Comparison of ENCODE assay signal across 8 cellular contexts in the genomic region with DNA sequence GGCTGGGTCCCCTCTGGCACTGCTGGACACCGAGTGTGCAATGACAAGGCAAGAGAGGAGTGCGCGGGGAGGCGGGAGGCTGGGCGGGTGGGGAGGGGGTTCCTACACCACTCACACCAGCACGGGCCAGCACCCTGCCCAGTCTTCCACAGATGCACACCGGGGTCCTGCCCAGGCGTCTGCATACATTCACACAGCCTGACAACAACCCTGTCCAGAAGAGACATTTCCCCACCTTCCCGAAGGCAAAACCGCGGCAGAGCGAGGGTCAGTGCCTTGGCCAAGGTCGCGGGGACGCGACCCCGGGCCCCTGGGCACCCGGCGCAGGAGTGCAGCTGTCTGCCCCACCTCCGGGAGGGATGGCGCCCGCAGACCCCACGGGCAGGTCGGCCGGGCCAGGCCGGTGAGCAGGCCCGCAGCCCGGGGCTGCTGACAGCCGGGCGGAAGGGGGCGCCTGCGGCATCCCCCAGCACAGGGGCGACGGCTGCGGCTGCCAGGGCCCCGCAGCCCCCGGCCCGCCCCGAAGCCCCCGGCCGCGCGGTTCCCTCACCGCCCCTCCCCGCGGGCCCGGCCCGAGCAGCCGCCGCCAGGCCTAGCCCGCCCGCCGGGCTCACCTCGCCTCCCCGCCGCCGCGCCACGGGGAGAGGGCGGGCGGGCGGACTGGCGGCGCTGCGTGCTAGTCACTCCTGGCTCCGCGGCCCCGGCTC. TPM values are rescaled to one million over a fixed set of nuclear protein-coding genes. Genes with fewer than 3 reads are reported as not detected.
DNase-seq lines count a peak whose midpoint lies in the region; ATAC-seq, FAIRE-seq and TF ChIP-seq lines count a peak whose summit lies in the region.

No MANE protein-coding gene starts in this region.

- peaks cover 25% of the 10 kb centered on the region for H4K20me1 ChIP-seq in osteoblast (ENCODE audit: insufficient read depth, low read length)

- POLR2A ChIA-PET in activated B cell treated with CpG ODN at 0.5 μM for 24 hours (lab: Charles Lee), result no interaction called here

- H3K27me3 Mint-ChIP-seq in activated B cell treated with CpG ODN at 0.5 μM for 24 hours, result no peaks in the 10 kb centered on the region

- TF ChIP-seq CTCF in activated B cell treated with CpG ODN at 0.5 μM for 24 hours (IDR thresholded peaks at IDR 0.05) (no peak), osteoblast (IDR thresholded peaks at IDR 0.05; ENCODE audit: extremely low read depth, low read depth, low read length) (no peak)

- intact Hi-C loops in activated B cell treated with CpG ODN at 0.5 μM for 24 hours (cut with micrococcal nuclease), result loop anchor here (5.0 to 10.0 kb wide), 7 partner anchors 219 to 1664 kb away; a partner anchor contains a TSS

- H3K27ac Mint-ChIP-seq in activated B cell treated with CpG ODN at 0.5 μM for 24 hours, result peak overlapping the region; percentile 32

- H2AFZ ChIP-seq in osteoblast (ENCODE audit: low read length), result peak overlapping the region; percentile 84

- H3K4me1 Mint-ChIP-seq in activated B cell treated with CpG ODN at 0.5 μM for 24 hours, result peaks cover 33% of the 10 kb centered on the region

- no peaks in the 10 kb centered on the region for H3K27me3 ChIP-seq in osteoblast (ENCODE audit: insufficient read depth, low read length)

- peaks cover 50% of the 10 kb centered on the region for H3K79me2 ChIP-seq in osteoblast (ENCODE audit: insufficient read depth, low read length)

- H3K9me3 Mint-ChIP-seq in activated B cell treated with CpG ODN at 0.5 μM for 24 hours, result no peaks in the 10 kb centered on the region

- H3K4me2 ChIP-seq in osteoblast (ENCODE audit: insufficient read depth, low read length), result peak overlapping the region; percentile 91

- DNase-seq in GM03348 (ENCODE audit: low spot score) (peak; percentile 81), activated B cell treated with CpG ODN at 0.5 μM for 24 hours (no peak), frontal cortex (ENCODE audit: low spot score in 2 of 2) (peak; percentile 43 to 66), osteoblast (ENCODE audit: insufficient read length, low spot score, missing footprints) (peak; percentile 37)
- DNase-seq in effector CD8-positive, alpha-beta T cell (lab: John Stamatoyannopoulos, UW), result no peak
- DNase-seq in activated effector memory CD4-positive, alpha-beta T cell treated with anti-CD3 and anti-CD28 coated beads, Interleukin-2, amount 50 U/mL, for 16 hours, result no peak

- no peaks in the 10 kb centered on the region for H3K36me3 ChIP-seq in osteoblast (ENCODE audit: insufficient read depth, low read length)

- no peak for FAIRE-seq in frontal cortex (lab: Jason Lieb, UNC)

- H3K36me3 Mint-ChIP-seq in activated B cell treated with CpG ODN at 0.5 μM for 24 hours (ENCODE audit: low read depth), result peaks cover 11% of the 10 kb centered on the region

- H3K4me3 ChIP-seq in osteoblast (ENCODE audit: insufficient read depth, low read length), result peak overlapping the region; percentile 85

- no peaks in the 10 kb centered on the region for H3K9me3 ChIP-seq in osteoblast (ENCODE audit: low read depth, low read length)

- peak overlapping the region; percentile 77 for H3K4me3 Mint-ChIP-seq in activated B cell treated with CpG ODN at 0.5 μM for 24 hours

- peaks cover 16% of the 10 kb centered on the region for H3K4me1 ChIP-seq in osteoblast (ENCODE audit: insufficient read depth, low read length)

- ATAC-seq in GM19455 (IDR thresholded peaks at IDR 0.05; ENCODE audit: unreplicated experiment) (peak; percentile 35), HG03442 (IDR thresholded peaks at IDR 0.05; ENCODE audit: unreplicated experiment) (peak; percentile 33), activated B cell treated with CpG ODN at 0.5 μM for 24 hours (ENCODE audit: low read depth) (peak; percentile 19)

- CTCF ChIA-PET in activated B cell treated with CpG ODN at 0.5 μM for 24 hours (lab: Charles Lee), result interaction anchor here (2.5 to 5.0 kb wide), 2 partner anchors 24 to 25 kb away, joined by 18 to 82 read pairs; no protein-coding TSS in a partner anchor

- H3K27ac ChIP-seq in osteoblast (ENCODE audit: low read depth, low read length), result no peak overlapping the region

RNA-seq across cellular contexts. Expression of a gene that starts 0.5 kb away (rescaled TPM):
- total RNA-seq in activated B cell treated with CpG ODN at 0.5 μM for 24 hours, result 26.9 and 30.3 TPM in 2 replicates
- total RNA-seq in frontal cortex, result 95.8 TPM
- total RNA-seq in osteoblast, result 31.8 and 36.8 TPM in 2 replicates

Comparison
In these comparisons a context has a peak if more than half of its experiments do, and no peak if none do; other contexts are left out.
1. DNase-seq: peak in GM03348 (single experiment), frontal cortex (2 of 2) and osteoblast (single experiment); none in activated B cell treated with CpG ODN at 0.5 μM for 24 hours (single experiment), effector CD8-positive, alpha-beta T cell (single experiment) and activated effector memory CD4-positive, alpha-beta T cell treated with anti-CD3 and anti-CD28 coated beads, Interleukin-2, amount 50 U/mL, for 16 hours (single experiment).
2. Peak in every context shown above with its lines, with median percentiles within 50 percentile points of each other: ATAC-seq.